ENCODE assay signal across 10 cellular contexts in genomic region chr13:77460195-77460594, GRCh38.
A peak's percentile ranks its signal among the peaks of the same experiment; 100 is the strongest.
DNase-seq lines count a peak whose midpoint lies in the region; ATAC-seq and TF ChIP-seq lines count a peak whose summit lies in the region.
"Had no signal": no experiment of that assay in that cellular context is flagged by ENCODE, and none has a peak within 500 bp of the region (broad histone marks: within the 10 kb centered on the region; RNA-seq: fewer than 3 reads in every experiment).

No MANE protein-coding gene starts in this region.

- H3K36me3 ChIP-seq in heart right ventricle (no peaks in the 10 kb centered on the region), PC-9 (ENCODE audit: low read depth) (no peaks in the 10 kb centered on the region)

- CTCF ChIA-PET in PC-9 (lab: Charles Lee): no interaction called here

- no peak overlapping the region for H3K4me3 ChIP-seq in heart right ventricle
- H3K4me3 ChIP-seq in PC-9: no peak overlapping the region

- ATAC-seq in GM18498 (IDR thresholded peaks at IDR 0.05; ENCODE audit: unreplicated experiment) (peak; percentile 96), GM21786 (IDR thresholded peaks at IDR 0.05; ENCODE audit: unreplicated experiment) (peak; percentile 99), HG03571 (IDR thresholded peaks at IDR 0.05; ENCODE audit: unreplicated experiment) (peak; percentile 98), heart right ventricle (peak in 6 of 8 donors; percentile 38 to 92 (median 79)), GM18873 (IDR thresholded peaks at IDR 0.05; ENCODE audit: low FRiP score, unreplicated experiment) (no peak)
- ATAC-seq: activated T-cell treated with anti-CD3 and anti-CD28 coated beads, Interleukin-2, amount 50 U/mL, for 4 hours had no signal

- no peaks in the 10 kb centered on the region for H3F3A ChIP-seq in PC-9 (ENCODE audit: insufficient read depth, low read depth)

- TF ChIP-seq CTCF in heart right ventricle (IDR thresholded peaks at IDR 0.05) (no peak), PC-9 (conservative IDR thresholded peaks at IDR 0.05) (no peak)

- WGBS in heart right ventricle, 2 donors: 60 to 65% methylated on average over 2 of the region's 2 CpGs

- H3K9me3 ChIP-seq in heart right ventricle (no peaks in the 10 kb centered on the region), PC-9 (ENCODE audit: insufficient read depth, low read depth) (no peaks in the 10 kb centered on the region)

- H3K27me3 ChIP-seq in heart right ventricle (peaks cover 0 to 4% (median 0%) of the 10 kb centered on the region in 7 donors), PC-9 (ENCODE audit: insufficient read depth, low read depth) (no peaks in the 10 kb centered on the region)

- POLR2A ChIA-PET in PC-9 (lab: Charles Lee; ENCODE audit: unreplicated experiment): no interaction called here

- H3K27ac ChIP-seq in heart right ventricle: no peak overlapping the region
- H3K27ac ChIP-seq in PC-9: no peak overlapping the region
- H3K27ac ChIP-seq: C4-2B had no signal

- intact Hi-C loops in heart right ventricle (cut with DNase I): no loop called here
- intact Hi-C loops in PC-9 (cut with micrococcal nuclease; ENCODE audit: unreplicated experiment): no loop called here

- no peaks in the 10 kb centered on the region for H3K79me2 ChIP-seq in PC-9 (ENCODE audit: low read depth)

- H3K9me2 ChIP-seq in PC-9 (ENCODE audit: insufficient read depth): no peaks in the 10 kb centered on the region

- no peak overlapping the region for H3K4me2 ChIP-seq in PC-9

- no peaks in the 10 kb centered on the region for H4K20me1 ChIP-seq in PC-9 (ENCODE audit: insufficient read depth)

- H3K4me1 ChIP-seq in heart right ventricle: peaks cover 0 to 27% (median 0%) of the 10 kb centered on the region in 9 donors
- H3K4me1 ChIP-seq in PC-9 (replicated peaks; ENCODE audit: insufficient read depth): no peaks in the 10 kb centered on the region

- no TSS peak for BruUV-seq in PC-9 (replicated peaks; lab: Mats Ljungman, UMichigan)

- DNase-seq in heart right ventricle (no peak), NCI-H774 (lab: John Stamatoyannopoulos, UW) (no peak), PC-9 (no peak)
- no peak for DNase-seq in activated CD4-positive, alpha-beta T cell treated with anti-CD3 and anti-CD28 coated beads for 4 hours
- DNase-seq: activated T-cell treated with anti-CD3 and anti-CD28 coated beads, Interleukin-2, amount 50 U/mL, for 4 hours had no signal

- H2AFZ ChIP-seq in PC-9: no peak overlapping the region
